Comparison of ENCODE assay signal across 10 cellular contexts in the genomic region with DNA sequence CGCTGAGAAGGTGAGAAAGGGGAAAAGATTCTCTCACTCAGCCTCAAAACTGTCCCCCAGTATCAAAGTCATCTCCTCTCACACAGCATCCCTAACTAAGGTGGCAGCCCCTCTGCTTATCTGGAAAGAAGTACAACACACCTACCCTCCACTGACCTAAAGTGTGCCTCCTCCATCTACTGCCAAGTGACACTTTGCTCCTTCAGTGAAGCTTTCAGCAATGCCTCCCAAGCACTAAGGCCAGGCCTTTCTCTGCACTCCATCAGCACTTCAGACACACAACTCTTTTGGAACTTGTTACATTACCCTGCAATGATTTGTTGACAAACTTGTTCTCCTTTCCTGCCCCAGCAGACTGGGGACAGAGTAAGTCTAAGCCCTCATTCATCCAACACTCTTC. TPM values are rescaled to one million over a fixed set of nuclear protein-coding genes. Genes with fewer than 3 reads are reported as not detected.
DNase-seq lines count a peak whose midpoint lies in the region; ATAC-seq and TF ChIP-seq lines count a peak whose summit lies in the region.
"Had no signal": no experiment of that assay in that cellular context is flagged by ENCODE, and none has a peak within 500 bp of the region (broad histone marks: within the 10 kb centered on the region; RNA-seq: fewer than 3 reads in every experiment).

No MANE protein-coding gene starts in this region.

- H3K4me1 ChIP-seq in heart right ventricle (peaks cover 26 to 82% (median 61%) of the 10 kb centered on the region in 9 donors), right cardiac atrium (ENCODE audit: control insufficient read depth, insufficient read depth, low read length) (peaks cover 33% of the 10 kb centered on the region), adipocyte (ENCODE audit: control insufficient read depth, insufficient read depth, low read length) (peaks cover 67% of the 10 kb centered on the region)

- TF ChIP-seq CTCF in heart right ventricle (IDR thresholded peaks at IDR 0.05): no peak
- no peak for TF ChIP-seq CTCF in mesothelial cell of epicardium (IDR thresholded peaks at IDR 0.05; ENCODE audit: unreplicated experiment)
- TF ChIP-seq CTCF in type B pancreatic cell (conservative IDR thresholded peaks at IDR 0.05): no peak

- intact Hi-C loops in heart right ventricle (cut with DNase I) (no loop called here), right cardiac atrium (cut with DNase I) (no loop called here)

- H3K27me3 Mint-ChIP-seq in mesothelial cell of epicardium (ENCODE audit: low read depth): no peaks in the 10 kb centered on the region
- H3K27me3 Mint-ChIP-seq in type B pancreatic cell: no peaks in the 10 kb centered on the region

- H3K4me3 ChIP-seq in heart right ventricle (peak overlapping the region in 8 of 10 donors; percentile 58 to 83 (median 64)), right cardiac atrium (ENCODE audit: low read length) (no peak overlapping the region), adipocyte (ENCODE audit: low read length) (peak overlapping the region; percentile 96)

- peak overlapping the region in 2 of 10 donors; percentile 91 to 94 for H3K27ac ChIP-seq in heart right ventricle
- H3K27ac ChIP-seq in right cardiac atrium (ENCODE audit: low read length): no peak overlapping the region

- H3K4me3 Mint-ChIP-seq in mesothelial cell of epicardium: peak overlapping the region; percentile 99
- peak overlapping the region; percentile 96 for H3K4me3 Mint-ChIP-seq in type B pancreatic cell

- H3K27me3 ChIP-seq in heart right ventricle (no peaks in the 10 kb centered on the region), right cardiac atrium (ENCODE audit: control insufficient read depth, insufficient read depth) (no peaks in the 10 kb centered on the region), adipocyte (replicated peaks; ENCODE audit: control insufficient read depth, insufficient read depth, low read length) (no peaks in the 10 kb centered on the region)

- H3K9ac ChIP-seq in adipocyte (ENCODE audit: low read length): peak overlapping the region; percentile 97

- H3K4me1 Mint-ChIP-seq in mesothelial cell of epicardium (peaks cover 34% of the 10 kb centered on the region), type B pancreatic cell (ENCODE audit: unreplicated experiment) (peaks cover 41% of the 10 kb centered on the region)

- ATAC-seq in heart right ventricle (no peak), right cardiac atrium (no peak), HG03280 (IDR thresholded peaks at IDR 0.05; ENCODE audit: unreplicated experiment) (no peak), HG02938 (IDR thresholded peaks at IDR 0.05; ENCODE audit: unreplicated experiment) (no peak)

- H3K27ac Mint-ChIP-seq in mesothelial cell of epicardium (peak overlapping the region; percentile 99), type B pancreatic cell (peak overlapping the region; percentile 97)

- WGBS in heart right ventricle, 2 donors: 100% methylated on average over 1 of the region's 1 CpG
- 97% methylated on average over 1 of the region's 1 CpG for WGBS in right cardiac atrium

- H3K9me3 ChIP-seq in heart right ventricle: no peaks in the 10 kb centered on the region
- no peaks in the 10 kb centered on the region for H3K9me3 ChIP-seq in right cardiac atrium (ENCODE audit: control insufficient read depth, low read length)
- no peaks in the 10 kb centered on the region for H3K9me3 ChIP-seq in adipocyte (ENCODE audit: control insufficient read depth, low read length)

- no peaks in the 10 kb centered on the region for H3K9me3 Mint-ChIP-seq in mesothelial cell of epicardium
- no peaks in the 10 kb centered on the region for H3K9me3 Mint-ChIP-seq in type B pancreatic cell

- H3K36me3 ChIP-seq in heart right ventricle (peaks cover 0 to 49% (median 5%) of the 10 kb centered on the region in 9 donors), adipocyte (ENCODE audit: control insufficient read depth, insufficient read depth, low read length, severe bottlenecking) (peaks cover 20% of the 10 kb centered on the region)

- H3K36me3 Mint-ChIP-seq in mesothelial cell of epicardium: peaks cover 5% of the 10 kb centered on the region
- peaks cover 12% of the 10 kb centered on the region for H3K36me3 Mint-ChIP-seq in type B pancreatic cell

- no peak for DNase-seq in heart right ventricle
- DNase-seq in right cardiac atrium: no peak
- DNase-seq in adipocyte (ENCODE audit: low read depth): no peak
- DNase-seq in mesothelial cell of epicardium (ENCODE audit: low spot score in 2 of 2, unreplicated experiment in 2 of 2): no peak
- no peak for DNase-seq in type B pancreatic cell (ENCODE audit: extremely low spot score, unreplicated experiment)
- DNase-seq in RPMI8226: no peak
- DNase-seq: DMS 273 treated with DMSO at 0.1 percent for 48 hours, NCI-H524 treated with DMSO at 0.1 percent for 48 hours had no signal

RNA-seq across cellular contexts. Expression of a gene that starts 1.4 kb away (rescaled TPM):
- 10 to 100 TPM; 14.9 to 26.2 (median 18.0) TPM for total RNA-seq in heart right ventricle
- polyA plus RNA-seq in heart right ventricle: 10 to 100 TPM; 19.2 to 30.5 TPM
- total RNA-seq in right cardiac atrium: 10 to 100 TPM; 15.3 to 20.8 (median 18.0) TPM
- 18.0 TPM for polyA plus RNA-seq in right cardiac atrium
- 24.9 to 26.9 TPM (median 26.2 TPM) in 3 replicates for total RNA-seq in mesothelial cell of epicardium
- 33.4 and 33.7 TPM in 2 replicates for total RNA-seq in type B pancreatic cell (ENCODE audit: low replicate concordance)

RNA-seq across cellular contexts. Expression of a gene that starts 13.7 kb away (rescaled TPM):
- total RNA-seq in heart right ventricle (10 to 100 TPM; 31.9 to 44.4 (median 37.3) TPM), right cardiac atrium (10 to 100 TPM; 34.6 to 52.7 (median 40.5) TPM), mesothelial cell of epicardium (36.1 to 40.9 TPM (median 38.2 TPM) in 3 replicates), type B pancreatic cell (ENCODE audit: low replicate concordance) (33.0 and 35.0 TPM in 2 replicates)
- polyA plus RNA-seq in heart right ventricle (10 to 100 TPM; 16.1 to 36.1 TPM), right cardiac atrium (29.3 TPM)

RNA-seq across cellular contexts. Expression of a gene that starts 34.6 kb away (rescaled TPM):
- total RNA-seq in heart right ventricle (10 to 100 TPM in 9 of 10 donors, 1 to 10 TPM in 1; 7.1 to 26.5 (median 11.8) TPM), right cardiac atrium (10 to 100 TPM; 12.8 to 27.2 (median 19.6) TPM), mesothelial cell of epicardium (78.9 to 84.2 TPM (median 80.1 TPM) in 3 replicates), type B pancreatic cell (ENCODE audit: low replicate concordance) (55.0 and 73.0 TPM in 2 replicates)
- polyA plus RNA-seq in heart right ventricle (100 to 1,000 TPM in 1 of 2 donors, 10 to 100 TPM in 1; 23.0 to 102 TPM), right cardiac atrium (24.4 TPM)
